8 cellular contexts compared by ENCODE assay signal in the genomic region with DNA sequence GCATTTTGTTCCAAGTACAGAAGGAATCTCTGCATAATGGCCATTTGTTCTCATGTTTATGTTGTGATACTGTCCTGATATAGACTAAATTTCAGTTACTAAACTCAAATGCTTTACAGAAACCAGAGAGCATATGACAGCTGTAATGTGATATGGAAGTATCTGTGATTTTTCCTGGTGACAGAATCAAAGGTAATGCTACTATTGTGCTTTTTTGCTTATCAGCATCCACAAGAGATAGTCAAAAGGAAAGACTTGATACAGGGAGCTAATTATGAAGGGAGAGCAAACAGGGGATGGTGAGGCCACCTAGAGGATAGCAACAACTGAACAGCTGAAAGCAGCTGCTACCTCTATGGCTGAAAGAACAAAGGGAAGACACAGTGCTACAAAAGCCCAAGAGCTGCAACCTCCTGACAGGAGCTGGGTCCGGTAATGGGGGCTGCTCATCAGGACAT.
DNase-seq lines count a peak whose midpoint lies in the region; ATAC-seq and TF ChIP-seq lines count a peak whose summit lies in the region.

No MANE protein-coding gene starts in this region.

- no peak overlapping the region for H3K9ac ChIP-seq in neural progenitor cell

- H3K27me3 Mint-ChIP-seq in brain (no peaks in the 10 kb centered on the region), neural progenitor cell (ENCODE audit: insufficient read depth, low read depth) (peaks cover 6% of the 10 kb centered on the region)
- peaks cover 4 to 8% (median 5%) of the 10 kb centered on the region in 5 donors for H3K27me3 Mint-ChIP-seq in naive thymus-derived CD4-positive, alpha-beta T cell
- H3K27me3 Mint-ChIP-seq in naive thymus-derived CD8-positive, alpha-beta T cell, result peaks cover 0 to 9% (median 5%) of the 10 kb centered on the region in 5 donors

- H2AFZ ChIP-seq in neural progenitor cell (replicated peaks), result peak overlapping the region; percentile 99

- H3K36me3 Mint-ChIP-seq in brain, result no peaks in the 10 kb centered on the region
- no peaks in the 10 kb centered on the region for H3K36me3 Mint-ChIP-seq in neural progenitor cell
- no peaks in the 10 kb centered on the region for H3K36me3 Mint-ChIP-seq in naive thymus-derived CD4-positive, alpha-beta T cell
- H3K36me3 Mint-ChIP-seq in naive thymus-derived CD8-positive, alpha-beta T cell, result no peaks in the 10 kb centered on the region

- H3K4me1 ChIP-seq in neural progenitor cell, result peaks cover 26% of the 10 kb centered on the region
- H3K4me1 ChIP-seq in naive thymus-derived CD4-positive, alpha-beta T cell (ENCODE audit: control insufficient read depth in 2 of 2, insufficient read depth in 2 of 2, low read length in 2 of 2), result no peaks in the 10 kb centered on the region

- H3K4me1 Mint-ChIP-seq in brain (peaks cover 13% of the 10 kb centered on the region), neural progenitor cell (peaks cover 16% of the 10 kb centered on the region)
- no peaks in the 10 kb centered on the region for H3K4me1 Mint-ChIP-seq in naive thymus-derived CD4-positive, alpha-beta T cell
- H3K4me1 Mint-ChIP-seq in naive thymus-derived CD8-positive, alpha-beta T cell, result no peaks in the 10 kb centered on the region

- H4K20me1 ChIP-seq in neural progenitor cell (ENCODE audit: low read depth), result no peaks in the 10 kb centered on the region

- peak; percentile 29 for TF ChIP-seq RAD21 in Ishikawa (IDR thresholded peaks at IDR 0.05; ENCODE audit: low read depth)

- CTCF ChIA-PET in naive thymus-derived CD4-positive, alpha-beta T cell (lab: Charles Lee), result no interaction called here

- H3K4me2 ChIP-seq in neural progenitor cell, result peak overlapping the region; percentile 26

- H3F3A ChIP-seq in neural progenitor cell (ENCODE audit: low read depth), result peaks cover 8% of the 10 kb centered on the region

- H3K9me3 Mint-ChIP-seq in brain (peaks cover 0 to 4% (median 0%) of the 10 kb centered on the region in 5 experiments), neural progenitor cell (no peaks in the 10 kb centered on the region)
- H3K9me3 Mint-ChIP-seq in naive thymus-derived CD4-positive, alpha-beta T cell, result no peaks in the 10 kb centered on the region
- no peaks in the 10 kb centered on the region for H3K9me3 Mint-ChIP-seq in naive thymus-derived CD8-positive, alpha-beta T cell

- POLR2A ChIA-PET in naive thymus-derived CD4-positive, alpha-beta T cell (lab: Charles Lee), result no interaction called here
- POLR2A ChIA-PET in naive thymus-derived CD8-positive, alpha-beta T cell (lab: Charles Lee), result no interaction called here

- no peaks in the 10 kb centered on the region for H3K27me3 ChIP-seq in neural progenitor cell
- H3K27me3 ChIP-seq in naive thymus-derived CD4-positive, alpha-beta T cell (ENCODE audit: control insufficient read depth in 2 of 2, insufficient read depth in 2 of 2, low read length in 2 of 2), result no peaks in the 10 kb centered on the region

- intact Hi-C loops in naive thymus-derived CD4-positive, alpha-beta T cell (cut with micrococcal nuclease), result no loop called here

- no peak for TF ChIP-seq CTCF in brain (conservative IDR thresholded peaks at IDR 0.05)
- TF ChIP-seq CTCF in neural progenitor cell (IDR thresholded peaks at IDR 0.05), result peak; percentile 54

- no peak for ATAC-seq in naive thymus-derived CD4-positive, alpha-beta T cell
- no peak for ATAC-seq in naive thymus-derived CD8-positive, alpha-beta T cell
- no peak for ATAC-seq in HG02759 (IDR thresholded peaks at IDR 0.05; ENCODE audit: unreplicated experiment)

- H3K4me3 Mint-ChIP-seq in brain (no peak overlapping the region), neural progenitor cell (no peak overlapping the region)
- H3K4me3 Mint-ChIP-seq in naive thymus-derived CD4-positive, alpha-beta T cell, result no peak overlapping the region
- H3K4me3 Mint-ChIP-seq in naive thymus-derived CD8-positive, alpha-beta T cell, result no peak overlapping the region

- no peaks in the 10 kb centered on the region for H3K79me2 ChIP-seq in neural progenitor cell (ENCODE audit: low read depth)

- peak; percentile 34 for DNase-seq in GM03348 (ENCODE audit: low spot score)
- DNase-seq in neural progenitor cell (ENCODE audit: low spot score), result peak; percentile 60
- DNase-seq in naive thymus-derived CD4-positive, alpha-beta T cell, result no peak
- no peak for DNase-seq in naive thymus-derived CD8-positive, alpha-beta T cell
- no peak for DNase-seq in stimulated activated CD4-positive, alpha-beta T cell treated with anti-CD3 and anti-CD28 coated beads, Interleukin-4, amount 100 ng/mL, for 1 hour

- no peaks in the 10 kb centered on the region for H3K36me3 ChIP-seq in neural progenitor cell
- no peaks in the 10 kb centered on the region for H3K36me3 ChIP-seq in naive thymus-derived CD4-positive, alpha-beta T cell (ENCODE audit: control insufficient read depth in 2 of 3, insufficient read depth in 3 of 3, low read length in 3 of 3)

- H3K27ac Mint-ChIP-seq in brain (peak overlapping the region in 3 of 5 experiments; percentile 6 to 39 (median 17)), neural progenitor cell (no peak overlapping the region)
- no peak overlapping the region for H3K27ac Mint-ChIP-seq in naive thymus-derived CD4-positive, alpha-beta T cell
- H3K27ac Mint-ChIP-seq in naive thymus-derived CD8-positive, alpha-beta T cell, result peak overlapping the region in 1 of 10 donors; percentile 68

- H3K4me3 ChIP-seq in neural progenitor cell, result no peak overlapping the region
- no peak overlapping the region for H3K4me3 ChIP-seq in naive thymus-derived CD4-positive, alpha-beta T cell (ENCODE audit: low read length)

- no peak for TF ChIP-seq EP300 in Ishikawa (IDR thresholded peaks at IDR 0.05; ENCODE audit: borderline replicate concordance)

- no peaks in the 10 kb centered on the region for H3K9me3 ChIP-seq in neural progenitor cell (ENCODE audit: low read depth)
- H3K9me3 ChIP-seq in naive thymus-derived CD4-positive, alpha-beta T cell (ENCODE audit: control insufficient read depth in 2 of 3, low read length in 3 of 3), result no peaks in the 10 kb centered on the region

- H3K27ac ChIP-seq in neural progenitor cell, result no peak overlapping the region
- H3K27ac ChIP-seq in naive thymus-derived CD4-positive, alpha-beta T cell (ENCODE audit: low read depth, low read length), result no peak overlapping the region

TF ChIP-seq in Ishikawa, 13 proteins besides CTCF, POLR2A, EP300 and RAD21:
- TF ChIP-seq, protein P1, sequence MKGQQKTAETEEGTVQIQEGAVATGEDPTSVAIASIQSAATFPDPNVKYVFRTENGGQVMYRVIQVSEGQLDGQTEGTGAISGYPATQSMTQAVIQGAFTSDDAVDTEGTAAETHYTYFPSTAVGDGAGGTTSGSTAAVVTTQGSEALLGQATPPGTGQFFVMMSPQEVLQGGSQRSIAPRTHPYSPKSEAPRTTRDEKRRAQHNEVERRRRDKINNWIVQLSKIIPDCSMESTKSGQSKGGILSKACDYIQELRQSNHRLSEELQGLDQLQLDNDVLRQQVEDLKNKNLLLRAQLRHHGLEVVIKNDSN (IDR thresholded peaks at IDR 0.05), result no peak
- TF ChIP-seq REST (IDR thresholded peaks at IDR 0.05; ENCODE audit: low read depth), result no peak
- no peak for TF ChIP-seq NFIC (IDR thresholded peaks at IDR 0.05)
- TF ChIP-seq TEAD4 (IDR thresholded peaks at IDR 0.05), result no peak
- no peak for TF ChIP-seq CREB1 (IDR thresholded peaks at IDR 0.05; ENCODE audit: low read depth)

Comparison
In these comparisons a context has a peak if more than half of its experiments do, and no peak if none do; other contexts are left out.
1. DNase-seq: peak in GM03348 (single experiment) and neural progenitor cell (single experiment); none in naive thymus-derived CD4-positive, alpha-beta T cell (0 of 9), naive thymus-derived CD8-positive, alpha-beta T cell (0 of 10) and stimulated activated CD4-positive, alpha-beta T cell treated with anti-CD3 and anti-CD28 coated beads, Interleukin-4, amount 100 ng/mL, for 1 hour (single experiment).
2. H3K27ac Mint-ChIP-seq: peak in brain (3 of 5); none in neural progenitor cell (single experiment) and naive thymus-derived CD4-positive, alpha-beta T cell (0 of 9).